Comparison of ENCODE assay signal across 20 cellular contexts in the genomic region with DNA sequence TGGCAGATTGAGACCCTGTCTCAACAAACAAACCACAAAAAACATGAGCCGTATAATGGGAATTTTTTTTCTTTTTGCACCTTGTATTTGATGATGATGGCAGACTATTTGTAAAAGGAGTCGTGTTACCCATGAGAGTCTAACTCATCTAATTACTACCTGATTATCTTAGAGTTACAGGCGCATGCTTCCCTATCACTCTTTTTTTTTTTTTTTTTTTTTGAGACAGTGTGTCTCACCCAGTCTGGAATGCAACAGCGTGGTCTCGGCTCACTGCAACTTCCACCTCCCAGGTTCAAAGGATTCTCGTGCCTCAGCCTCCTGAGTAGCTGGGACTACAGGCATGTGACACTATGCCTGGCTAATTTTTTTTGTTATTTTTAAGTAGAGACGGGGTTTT. TPM values are rescaled to one million over a fixed set of nuclear protein-coding genes. Genes with fewer than 3 reads are reported as not detected.
DNase-seq lines count a peak whose midpoint lies in the region; ATAC-seq and TF ChIP-seq lines count a peak whose summit lies in the region.
"Not testable (repeated sequence)": the region's sequence is repeated elsewhere in the genome, so short reads cannot be mapped to it uniquely, and the experiment has no call there.
"Had no signal": no experiment of that assay in that cellular context is flagged by ENCODE, and none has a peak within 500 bp of the region (broad histone marks: within the 10 kb centered on the region; RNA-seq: fewer than 3 reads in every experiment).

No MANE protein-coding gene starts in this region.

- H3K9me3 Mint-ChIP-seq in activated CD4-positive, alpha-beta T cell treated with anti-CD3 and anti-CD28 coated beads for 36 hours (ENCODE audit: low read depth); activated naive CD4-positive, alpha-beta T cell treated with anti-CD3 and anti-CD28 coated beads, Interleukin-2, amount 10 ng/mL, durations not matched to agents 7 days and 5 days; naive thymus-derived CD8-positive, alpha-beta T cell; stimulated activated naive CD8-positive, alpha-beta T cell treated with anti-CD3 and anti-CD28 coated beads, Interleukin-15, Interleukin-2, amounts not matched to agents 100 ng/mL and 50 ng/mL, for 24 hours: not testable (repeated sequence)

- not testable (repeated sequence) for H2AFZ ChIP-seq in OCI-LY1 (ENCODE audit: low read length)

- not testable (repeated sequence) for H3K27me3 Mint-ChIP-seq in activated CD4-positive, alpha-beta T cell treated with anti-CD3 and anti-CD28 coated beads for 36 hours; activated naive CD4-positive, alpha-beta T cell treated with anti-CD3 and anti-CD28 coated beads, Interleukin-2, amount 10 ng/mL, durations not matched to agents 7 days and 5 days; naive thymus-derived CD8-positive, alpha-beta T cell; stimulated activated naive CD8-positive, alpha-beta T cell treated with anti-CD3 and anti-CD28 coated beads, Interleukin-15, Interleukin-2, amounts not matched to agents 100 ng/mL and 50 ng/mL, for 24 hours

- peak overlapping the region; percentile 88 for H3K4me3 Mint-ChIP-seq in activated CD4-positive, alpha-beta T cell treated with anti-CD3 and anti-CD28 coated beads for 36 hours
- H3K4me3 Mint-ChIP-seq in activated naive CD4-positive, alpha-beta T cell treated with anti-CD3 and anti-CD28 coated beads, Interleukin-2, amount 10 ng/mL, durations not matched to agents 7 days and 5 days, result peak overlapping the region; percentile 44
- peak overlapping the region in 8 of 10 donors; percentile 11 to 62 (median 34) for H3K4me3 Mint-ChIP-seq in naive thymus-derived CD8-positive, alpha-beta T cell
- peak overlapping the region; percentile 90 for H3K4me3 Mint-ChIP-seq in stimulated activated naive CD8-positive, alpha-beta T cell treated with anti-CD3 and anti-CD28 coated beads, Interleukin-15, Interleukin-2, amounts not matched to agents 100 ng/mL and 50 ng/mL, for 24 hours

- peaks cover 39% of the 10 kb centered on the region for H3K79me2 ChIP-seq in OCI-LY1 (ENCODE audit: insufficient read depth, low read length)

- DNase-seq in ELR (ENCODE audit: low read depth) (peak; percentile 23), glomerular visceral epithelial cell (ENCODE audit: extremely low spot score) (peak; percentile 37)
- not testable (repeated sequence) for DNase-seq in activated CD4-positive, alpha-beta T cell treated with anti-CD3 and anti-CD28 coated beads for 36 hours; activated naive CD4-positive, alpha-beta T cell treated with anti-CD3 and anti-CD28 coated beads, Interleukin-2, amount 10 ng/mL, durations not matched to agents 7 days and 5 days; naive thymus-derived CD8-positive, alpha-beta T cell

- H4K20me1 ChIP-seq in BLaER1; OCI-LY1 (ENCODE audit: insufficient read depth, low read length): not testable (repeated sequence)

- POLR2A ChIA-PET in activated CD4-positive, alpha-beta T cell treated with anti-CD3 and anti-CD28 coated beads for 36 hours (lab: Charles Lee); naive thymus-derived CD8-positive, alpha-beta T cell (lab: Charles Lee): not testable (repeated sequence)

- H3K9ac ChIP-seq in BLaER1; OCI-LY1 (ENCODE audit: low read length): not testable (repeated sequence)

- H3K4me1 ChIP-seq in BLaER1; OCI-LY1 (ENCODE audit: insufficient read depth, low read length, severe bottlenecking): not testable (repeated sequence)

- not testable (repeated sequence) for TF ChIP-seq CTCF in OCI-LY1 (IDR thresholded peaks at IDR 0.05; ENCODE audit: low read length)

- not testable (repeated sequence) for H3K27ac Mint-ChIP-seq in activated CD4-positive, alpha-beta T cell treated with anti-CD3 and anti-CD28 coated beads for 36 hours; activated naive CD4-positive, alpha-beta T cell treated with anti-CD3 and anti-CD28 coated beads, Interleukin-2, amount 10 ng/mL, durations not matched to agents 7 days and 5 days; naive thymus-derived CD8-positive, alpha-beta T cell; stimulated activated naive CD8-positive, alpha-beta T cell treated with anti-CD3 and anti-CD28 coated beads, Interleukin-15, Interleukin-2, amounts not matched to agents 100 ng/mL and 50 ng/mL, for 24 hours

- not testable (repeated sequence) for H3K27me3 ChIP-seq in BLaER1; OCI-LY1 (ENCODE audit: insufficient read depth, low read length)

- intact Hi-C loops in activated CD4-positive, alpha-beta T cell treated with anti-CD3 and anti-CD28 coated beads for 36 hours (cut with DNase I, micrococcal nuclease), result not testable (repeated sequence)

- H3F3A ChIP-seq in OCI-LY1 (ENCODE audit: insufficient read depth, low read length), result not testable (repeated sequence)

- H3K36me3 ChIP-seq in BLaER1 (peaks cover 20% of the 10 kb centered on the region), OCI-LY1 (ENCODE audit: insufficient read depth, low read length) (peaks cover 37% of the 10 kb centered on the region)

- H3K4me1 Mint-ChIP-seq in activated CD4-positive, alpha-beta T cell treated with anti-CD3 and anti-CD28 coated beads for 36 hours, result peaks cover 20% of the 10 kb centered on the region
- H3K4me1 Mint-ChIP-seq in activated naive CD4-positive, alpha-beta T cell treated with anti-CD3 and anti-CD28 coated beads, Interleukin-2, amount 10 ng/mL, durations not matched to agents 7 days and 5 days, result peaks cover 22% of the 10 kb centered on the region
- H3K4me1 Mint-ChIP-seq in naive thymus-derived CD8-positive, alpha-beta T cell, result peaks cover 1 to 33% (median 17%) of the 10 kb centered on the region in 4 donors
- peaks cover 30% of the 10 kb centered on the region for H3K4me1 Mint-ChIP-seq in stimulated activated naive CD8-positive, alpha-beta T cell treated with anti-CD3 and anti-CD28 coated beads, Interleukin-15, Interleukin-2, amounts not matched to agents 100 ng/mL and 50 ng/mL, for 24 hours (ENCODE audit: low read depth)

- not testable (repeated sequence) for H3K4me3 ChIP-seq in BLaER1
- H3K4me3 ChIP-seq in OCI-LY1 (ENCODE audit: low read depth, low read length, poor library complexity, severe bottlenecking), result peak overlapping the region; percentile 67

- peak overlapping the region; percentile 36 for H3K4me2 ChIP-seq in BLaER1
- peak overlapping the region; percentile 53 for H3K4me2 ChIP-seq in OCI-LY1 (ENCODE audit: low read length)

- H3K9me2 ChIP-seq in OCI-LY1 (ENCODE audit: low read depth, low read length), result not testable (repeated sequence)

- CTCF ChIA-PET in activated CD4-positive, alpha-beta T cell treated with anti-CD3 and anti-CD28 coated beads for 36 hours (lab: Charles Lee); activated naive CD4-positive, alpha-beta T cell treated with anti-CD3 and anti-CD28 coated beads, Interleukin-2, amount 10 ng/mL, durations not matched to agents 7 days and 5 days (lab: Charles Lee): not testable (repeated sequence)

- not testable (repeated sequence) for H3K27ac ChIP-seq in BLaER1; OCI-LY1 (ENCODE audit: low read depth, low read length, poor library complexity, severe bottlenecking)

- peaks cover 34% of the 10 kb centered on the region for H3K36me3 Mint-ChIP-seq in activated CD4-positive, alpha-beta T cell treated with anti-CD3 and anti-CD28 coated beads for 36 hours (ENCODE audit: low read depth)
- H3K36me3 Mint-ChIP-seq in activated naive CD4-positive, alpha-beta T cell treated with anti-CD3 and anti-CD28 coated beads, Interleukin-2, amount 10 ng/mL, durations not matched to agents 7 days and 5 days, result peaks cover 25% of the 10 kb centered on the region
- H3K36me3 Mint-ChIP-seq in naive thymus-derived CD8-positive, alpha-beta T cell, result peaks cover 6 to 27% (median 13%) of the 10 kb centered on the region in 3 donors
- peaks cover 27% of the 10 kb centered on the region for H3K36me3 Mint-ChIP-seq in stimulated activated naive CD8-positive, alpha-beta T cell treated with anti-CD3 and anti-CD28 coated beads, Interleukin-15, Interleukin-2, amounts not matched to agents 100 ng/mL and 50 ng/mL, for 24 hours (ENCODE audit: low read depth)

- not testable (repeated sequence) for H3K9me3 ChIP-seq in BLaER1; OCI-LY1 (ENCODE audit: low read length)

- ATAC-seq in activated CD4-positive, alpha-beta T cell treated with anti-CD3 and anti-CD28 coated beads for 36 hours; naive thymus-derived CD8-positive, alpha-beta T cell: not testable (repeated sequence)

RNA-seq across cellular contexts. Expression of a gene that starts 9.1 kb away (rescaled TPM):
- not detected for total RNA-seq in activated CD4-positive, alpha-beta T cell treated with anti-CD3 and anti-CD28 coated beads for 36 hours
- total RNA-seq in naive thymus-derived CD8-positive, alpha-beta T cell, result not detected
- polyA plus RNA-seq in naive thymus-derived CD8-positive, alpha-beta T cell, result under 1 TPM in 2 of 3 donors, not detected in 1; 0.25 to 0.52 TPM
- total RNA-seq: bronchial epithelial cell; colonic mucosa; esophagus mucosa; foreskin keratinocyte; G401; left ventricle myocardium superior; LHCN-M2; neural crest cell; sigmoid colon; SJCRH30; T-helper 1 cell treated with Interleukin-12 subunit alpha and Interleukin-12 subunit beta and Interleukin-4 antibody, amounts not matched to agents 30 ng/mL and 1 ng/mL, for 36 hours; upper lobe of left lung had no signal
- polyA plus RNA-seq: foreskin keratinocyte had no signal

RNA-seq across cellular contexts. Expression of a gene that starts 30.8 kb away (rescaled TPM):
- 10 to 100 TPM; 26.2 to 31.4 TPM for total RNA-seq in activated CD4-positive, alpha-beta T cell treated with anti-CD3 and anti-CD28 coated beads for 36 hours
- 10 to 100 TPM; 47.9 TPM for total RNA-seq in naive thymus-derived CD8-positive, alpha-beta T cell
- polyA plus RNA-seq in naive thymus-derived CD8-positive, alpha-beta T cell, result 10 to 100 TPM; 13.4 to 27.0 (median 17.7) TPM

Comparison
In these comparisons a context has a peak if more than half of its experiments do, and no peak if none do; other contexts are left out.
1. H3K4me3 Mint-ChIP-seq: peak in every context shown above with its lines; median percentile 90 in stimulated activated naive CD8-positive, alpha-beta T cell treated with anti-CD3 and anti-CD28 coated beads, Interleukin-15, Interleukin-2, amounts not matched to agents 100 ng/mL and 50 ng/mL, for 24 hours; 88 in activated CD4-positive, alpha-beta T cell treated with anti-CD3 and anti-CD28 coated beads for 36 hours; 44 in activated naive CD4-positive, alpha-beta T cell treated with anti-CD3 and anti-CD28 coated beads, Interleukin-2, amount 10 ng/mL, durations not matched to agents 7 days and 5 days; 34 in naive thymus-derived CD8-positive, alpha-beta T cell.